In genomic region chr22:41446639-41447434, GRCh38 we compare ENCODE assay signal across 8 cellular contexts. TPM values are rescaled to one million over a fixed set of nuclear protein-coding genes. Genes with fewer than 3 reads are reported as not detected.
A peak's percentile ranks its signal among the peaks of the same experiment; 100 is the strongest.
DNase-seq lines count a peak whose midpoint lies in the region; ATAC-seq, FAIRE-seq and TF ChIP-seq lines count a peak whose summit lies in the region.

Gene TOB2, minus strand, starts transcription at chr22:41446801. Its CDS starts 9,456 bp downstream, at chr22:41437345.

- TF ChIP-seq CTCF in BE2C (IDR thresholded peaks at IDR 0.05; ENCODE audit: low read depth, low read length) (no peak), H1 (IDR thresholded peaks at IDR 0.05; ENCODE audit: control extremely low read depth in 1 of 3, insufficient read depth in 1 of 3, low read depth in 1 of 3, low read length in 3 of 3) (no peak)

- H3K4me2 ChIP-seq in H1 (ENCODE audit: insufficient read depth in 1 of 2, low read depth in 2 of 2, low read length in 2 of 2) (peak within 1 kb of the TSS; percentile 88 to 100), mesenchymal stem cell (ENCODE audit: low read length, poor library complexity, severe bottlenecking) (peak within 1 kb of the TSS; percentile 89)

- H3K27me3 ChIP-seq in BE2C (no peaks in the 10 kb centered on the region), NT2/D1 (ENCODE audit: insufficient read depth, insufficient read length) (no peaks in the 10 kb centered on the region), H1 (replicated peaks in 1 of 4; ENCODE audit: control insufficient read depth in 3 of 4, extremely low read depth in 1 of 4, insufficient read depth in 3 of 4, low read length in 3 of 4) (no peaks in the 10 kb centered on the region), mesenchymal stem cell (ENCODE audit: control insufficient read depth in 1 of 2, insufficient read depth in 1 of 2, low read length in 2 of 2) (no peaks in the 10 kb centered on the region)

- 0 out of 2 replicates have a peak within 1 kb of the TSS, but pooled peaks have one; percentile 20 for H2AK5ac ChIP-seq in H1 (ENCODE audit: low read depth, low read length)
- peak within 1 kb of the TSS; percentile 62 for H2AK5ac ChIP-seq in mesenchymal stem cell (ENCODE audit: low read length, severe bottlenecking)

- H4K8ac ChIP-seq in H1 (ENCODE audit: extremely low read depth, insufficient read depth, low read length) (peak within 1 kb of the TSS; percentile 98), mesenchymal stem cell (ENCODE audit: low read length) (peak within 1 kb of the TSS; percentile 97)

- H4K91ac ChIP-seq in H1 (replicated peaks; ENCODE audit: insufficient read length, low read length) (peak within 1 kb of the TSS; percentile 90), mesenchymal stem cell (ENCODE audit: low read length) (peak within 1 kb of the TSS; percentile 79)

- TF ChIP-seq POLR2A in H1 (IDR thresholded peaks at IDR 0.05; ENCODE audit: control extremely low read depth in 1 of 2, low read depth in 2 of 2, low read length in 2 of 2): peak; percentile 99 to 100

- H3K23me2 ChIP-seq in H1 (ENCODE audit: low read depth, low read length): peaks cover 29% of the 10 kb centered on the region

- H3K79me1 ChIP-seq in H1 (ENCODE audit: low read depth, low read length) (peaks cover 6% of the 10 kb centered on the region; the same call in 1 of the 2 replicates), mesenchymal stem cell (replicated peaks; ENCODE audit: low read length, poor library complexity, severe bottlenecking) (no peaks in the 10 kb centered on the region)

- peaks cover 23 to 45% of the 10 kb centered on the region in 2 experiments for H3K79me2 ChIP-seq in H1 (ENCODE audit: control insufficient read depth in 1 of 2, insufficient read depth in 2 of 2, low read length in 2 of 2)

- POLR2A ChIA-PET in H1 (lab: Charles Lee; ENCODE audit: partially characterized antibody): interaction anchor here (0.6 to 28.8 kb wide), 44 partner anchors 11 to 241 kb away, joined by 3 to 887 read pairs (median 5); partner anchors contain the start of genes ACO2, DESI1, PHF5A and PMM1

- H3K23ac ChIP-seq in H1 (ENCODE audit: insufficient read length) (no peak within 1 kb of the TSS), mesenchymal stem cell (ENCODE audit: low read length in 2 of 2) (peak within 1 kb of the TSS in 1 of 2 experiments; percentile 99)

- peak within 1 kb of the TSS; percentile 97 for H3K56ac ChIP-seq in H1 (replicated peaks; ENCODE audit: insufficient read length, low read depth, low read length)

- peak in 1 of 2 experiments; percentile 4; a peak in 2 of 4 replicates for TF ChIP-seq RAD21 in H1 (IDR thresholded peaks at IDR 0.05 in 1 of 2, conservative IDR thresholded peaks at IDR 0.05 in 1 of 2; ENCODE audit: low read depth in 2 of 2, low read length in 2 of 2)

- H4K5ac ChIP-seq in H1 (ENCODE audit: insufficient read length, low read depth, low read length): peak within 1 kb of the TSS; percentile 97

- peak within 1 kb of the TSS; percentile 20 for H3K14ac ChIP-seq in H1 (ENCODE audit: insufficient read length)
- peak within 1 kb of the TSS; percentile 89 to 99 for H3K14ac ChIP-seq in mesenchymal stem cell (ENCODE audit: low read length in 2 of 2)

- H2BK20ac ChIP-seq in H1 (ENCODE audit: low read length): no peak within 1 kb of the TSS

- H2BK15ac ChIP-seq in H1 (ENCODE audit: low read length) (no peak within 1 kb of the TSS; the same call in 1 of the 2 replicates), mesenchymal stem cell (ENCODE audit: low read depth, poor library complexity, severe bottlenecking) (peak within 1 kb of the TSS; percentile 98)

- H3K4ac ChIP-seq in H1 (replicated peaks; ENCODE audit: insufficient read length, low read depth, low read length) (peak within 1 kb of the TSS; percentile 62), mesenchymal stem cell (ENCODE audit: low read depth in 1 of 2, low read length in 2 of 2) (peak within 1 kb of the TSS; percentile 90 to 95)

- peak in 1 of 2 experiments; percentile 85; a peak in 1 of 3 replicates for TF ChIP-seq EP300 in H1 (IDR thresholded peaks at IDR 0.05; ENCODE audit: borderline replicate concordance in 1 of 2, low read depth in 2 of 2, low read length in 2 of 2)

- H3K4me3 ChIP-seq in BE2C (ENCODE audit: low read depth, low read length): peak within 1 kb of the TSS; percentile 86
- H3K4me3 ChIP-seq in NT2/D1 (ENCODE audit: insufficient read length, low read depth): peak within 1 kb of the TSS; percentile 75
- peak within 1 kb of the TSS; percentile 67 to 100 (median 96) for H3K4me3 ChIP-seq in H1 (ENCODE audit: extremely low read depth in 1 of 4, insufficient read depth in 2 of 4, low read depth in 3 of 4, low read length in 4 of 4)
- H3K4me3 ChIP-seq in mesenchymal stem cell (ENCODE audit: insufficient read depth in 1 of 2, low read depth in 1 of 2, low read length in 2 of 2): peak within 1 kb of the TSS; percentile 93 to 99

- CTCF ChIA-PET in H1 (lab: Charles Lee; ENCODE audit: partially characterized antibody): interaction anchor here (0.5 to 2.9 kb wide), 8 partner anchors 10 to 80 kb away, joined by 3 to 16 read pairs (median 8); no protein-coding TSS in a partner anchor

- H2BK12ac ChIP-seq in H1 (ENCODE audit: low read depth, low read length) (peak within 1 kb of the TSS; percentile 90), mesenchymal stem cell (ENCODE audit: low read length in 2 of 2) (peak within 1 kb of the TSS in 1 of 2 experiments; percentile 72)

- H3K9ac ChIP-seq in NT2/D1 (ENCODE audit: insufficient read length, low read depth) (peak within 1 kb of the TSS; percentile 98), H1 (replicated peaks in 1 of 4; ENCODE audit: extremely low read depth in 1 of 4, low read depth in 3 of 4, low read length in 3 of 4) (peak within 1 kb of the TSS; percentile 94 to 99 (median 96)), mesenchymal stem cell (ENCODE audit: low read length) (peak within 1 kb of the TSS; percentile 99)

- H3K36me3 ChIP-seq in BE2C: peaks cover 15% of the 10 kb centered on the region
- H3K36me3 ChIP-seq in NT2/D1 (ENCODE audit: insufficient read depth, insufficient read length, low read length): peaks cover 24% of the 10 kb centered on the region
- H3K36me3 ChIP-seq in H1 (ENCODE audit: control insufficient read depth in 2 of 4, insufficient read depth in 4 of 4, low read length in 3 of 4): peaks cover 0 to 16% (median 5%) of the 10 kb centered on the region in 4 experiments; a peak in 5 of 8 replicates
- H3K36me3 ChIP-seq in mesenchymal stem cell (ENCODE audit: control insufficient read depth in 1 of 2, insufficient read depth in 2 of 2, low read depth in 1 of 2, low read length in 2 of 2): peaks cover 7 to 9% of the 10 kb centered on the region in 2 experiments

- H2AFZ ChIP-seq in H1 (ENCODE audit: low read length) (no peak within 1 kb of the TSS), mesenchymal stem cell (ENCODE audit: low read depth, low read length) (peak within 1 kb of the TSS; percentile 49)

- peak within 1 kb of the TSS; percentile 96 for H3K27ac ChIP-seq in H1 (ENCODE audit: low read depth, low read length)
- peak within 1 kb of the TSS; percentile 98 for H3K27ac ChIP-seq in mesenchymal stem cell (ENCODE audit: low read length, poor library complexity, severe bottlenecking)

- 2% methylated on average over 58 of the region's 85 CpGs; no CpG with 5 or more reads in 1 of the 2 experiments for WGBS in H1 (ENCODE audit: extremely low coverage in 1 of 2, insufficient coverage in 1 of 2, insufficient read length in 1 of 2, insufficient replicate concordance in 2 of 2, low coverage in 1 of 2, low lambda C conversion rate in 2 of 2, missing lambda C conversion rate in 1 of 2), 2 experiments
- under 1% methylated on average over 81 of the region's 85 CpGs for WGBS in mesenchymal stem cell

- peaks cover 3 to 9% of the 10 kb centered on the region in 2 experiments for H4K20me1 ChIP-seq in H1 (replicated peaks in 1 of 2; ENCODE audit: control insufficient read depth in 1 of 2, insufficient read depth in 2 of 2, low read length in 2 of 2)

- DNase-seq in BE2C (peak; percentile 95), HTR-8/SVneo (ENCODE audit: insufficient read length, low spot score) (peak; percentile 74), NT2/D1 (ENCODE audit: low read depth, low spot score) (peak; percentile 83), H1 (ENCODE audit: low read depth in 1 of 2, low spot score in 2 of 2) (peak; percentile 88 to 97), mesenchymal stem cell (peak; percentile 96)
- DNase-seq in activated CD8-positive, alpha-beta memory T cell treated with anti-CD3 and anti-CD28 coated beads for 48 hours (ENCODE audit: low read depth in 2 of 3, low spot score in 2 of 3): peak; percentile 88 to 94 (median 91)
- peak; percentile 86 for DNase-seq in stimulated activated CD8-positive, alpha-beta memory T cell treated with anti-CD3 and anti-CD28 coated beads, Interleukin-12 subunit alpha, Interleukin-12 subunit beta, amount 100 ng/mL, for 24 hours (ENCODE audit: extremely low read depth)

- H2BK5ac ChIP-seq in H1 (ENCODE audit: low read depth, low read length): peak within 1 kb of the TSS; percentile 99
- H2BK5ac ChIP-seq in mesenchymal stem cell (ENCODE audit: low read depth, low read length, poor library complexity, severe bottlenecking): peak within 1 kb of the TSS; percentile 57

- H3K9me3 ChIP-seq in BE2C: no peaks in the 10 kb centered on the region
- H3K9me3 ChIP-seq in NT2/D1 (ENCODE audit: insufficient read depth, low read length): no peaks in the 10 kb centered on the region
- no peaks in the 10 kb centered on the region for H3K9me3 ChIP-seq in H1 (ENCODE audit: insufficient read depth in 2 of 2, low read depth in 1 of 2, low read length in 1 of 2)
- H3K9me3 ChIP-seq in mesenchymal stem cell (ENCODE audit: control insufficient read depth, low read length): no peaks in the 10 kb centered on the region

- peak; percentile 40 for ATAC-seq in GM19397 (IDR thresholded peaks at IDR 0.05; ENCODE audit: unreplicated experiment)

- peak; percentile 55 for FAIRE-seq in HTR-8/SVneo (lab: Jason Lieb, UNC)
- no peak for FAIRE-seq in H1 (lab: Jason Lieb, UNC)

- H3K18ac ChIP-seq in H1 (ENCODE audit: extremely low read depth, low read length) (peak within 1 kb of the TSS; percentile 99), mesenchymal stem cell (ENCODE audit: low read depth in 1 of 2, low read length in 2 of 2) (peak within 1 kb of the TSS; percentile 78 to 98)

- H2BK120ac ChIP-seq in H1 (replicated peaks; ENCODE audit: low read depth, low read length): peak within 1 kb of the TSS; percentile 75
- H2BK120ac ChIP-seq in mesenchymal stem cell (ENCODE audit: low read depth, low read length): peak within 1 kb of the TSS; percentile 97

- H3K4me1 ChIP-seq in BE2C (peaks cover 3% of the 10 kb centered on the region; the same call in 1 of the 2 replicates), NT2/D1 (ENCODE audit: insufficient read depth, insufficient read length) (peaks cover 3% of the 10 kb centered on the region), H1 (replicated peaks in 1 of 4; ENCODE audit: control insufficient read depth in 3 of 4, insufficient read depth in 4 of 4, low read length in 3 of 4) (peaks cover 0 to 7% (median 4%) of the 10 kb centered on the region in 4 experiments; a peak in 5 of 7 replicates), mesenchymal stem cell (ENCODE audit: control insufficient read depth, insufficient read depth, low read depth, low read length) (peaks cover 7% of the 10 kb centered on the region)

RNA-seq across cellular contexts. Expression of gene TOB2, which starts in this region (rescaled TPM):
- polyA plus RNA-seq in BE2C (2012; ENCODE audit: insufficient read depth, insufficient read length, low read depth): 21.6 TPM
- total RNA-seq in H1 (2021; fragmentation: NEBNext Ultra II Directional; extraction: Animal tissue kit (Norgen Biotek cat#: 25700)): 52.8 and 54.1 TPM in 2 replicates
- polyA plus RNA-seq in H1 (2011; rRNA removed): 27.0 and 37.5 TPM in 2 replicates
- polyA plus RNA-seq in H1 (2011; cell fraction: cytosol; rRNA removed): 17.4 TPM
- polyA plus RNA-seq in H1 (2011; cell fraction: nucleus; rRNA removed): 22.6 TPM
- polyA plus RNA-seq in H1 (2012, experiment 1 of 2): 30.2 to 35.8 TPM (median 33.5 TPM) in 4 replicates
- polyA plus RNA-seq in H1 (2012, experiment 2 of 2): 39.6 TPM
- 27.4 TPM for polyA plus RNA-seq in H1 (2013, experiment 1 of 2)
- polyA plus RNA-seq in H1 (2013, experiment 2 of 2): 28.2 TPM
- 20.4 and 28.3 TPM in 2 replicates for polyA minus RNA-seq in H1 (2011; rRNA and poly(A)+ RNA removed)
- polyA minus RNA-seq in H1 (2011; cell fraction: cytosol; rRNA and poly(A)+ RNA removed): 20.0 TPM
- 12.7 TPM for polyA minus RNA-seq in H1 (2011; cell fraction: nucleus; rRNA and poly(A)+ RNA removed)
- 42.5 TPM for polyA plus RNA-seq in mesenchymal stem cell (2013, experiment 1 of 2)
- 43.0 TPM for polyA plus RNA-seq in mesenchymal stem cell (2013, experiment 2 of 2)

Comparison
In these comparisons a context has a peak if more than half of its experiments do, and no peak if none do; other contexts are left out.
1. Peak in every context shown above with its lines: DNase-seq, ATAC-seq, H3K4me3 ChIP-seq and H3K27ac ChIP-seq.